Comparison of ENCODE assay signal across 6 cellular contexts in genomic region chr7:127587663-127588018, GRCh38. TPM values are rescaled to one million over a fixed set of nuclear protein-coding genes. Genes with fewer than 3 reads are reported as not detected.
DNase-seq lines count a peak whose midpoint lies in the region; ATAC-seq and TF ChIP-seq lines count a peak whose summit lies in the region.

No MANE protein-coding gene starts in this region.

- peaks cover 10% of the 10 kb centered on the region; the same call in 1 of the 2 replicates for H3K4me1 ChIP-seq in HUES64 (ENCODE audit: insufficient read depth, low read length)

- peak overlapping the region; percentile 88 for H3K27ac Mint-ChIP-seq in progenitor cell of endocrine pancreas

- no peaks in the 10 kb centered on the region for H3K9me3 Mint-ChIP-seq in progenitor cell of endocrine pancreas (ENCODE audit: low read depth)

- H3K27me3 Mint-ChIP-seq in progenitor cell of endocrine pancreas = no peaks in the 10 kb centered on the region

- H3K27ac ChIP-seq in HUES64 (ENCODE audit: low read depth, low read length) (peak overlapping the region; percentile 28; the same call in 1 of the 2 replicates), coronary artery (peak overlapping the region; percentile 86 to 93)

- H3K9ac ChIP-seq in HUES64 (ENCODE audit: low read depth, low read length) = peak overlapping the region; percentile 64

- no peak for ATAC-seq in GM19397 (IDR thresholded peaks at IDR 0.05; ENCODE audit: unreplicated experiment)

- peaks cover 20% of the 10 kb centered on the region for H3K36me3 Mint-ChIP-seq in progenitor cell of endocrine pancreas (ENCODE audit: insufficient read depth)

- H3K36me3 ChIP-seq in HUES64 (ENCODE audit: insufficient read depth, low read length) = peaks cover 39% of the 10 kb centered on the region

- peaks cover 20% of the 10 kb centered on the region for H3K4me1 Mint-ChIP-seq in progenitor cell of endocrine pancreas (ENCODE audit: low read depth)

- peak overlapping the region; percentile 92 for H3K4me3 Mint-ChIP-seq in progenitor cell of endocrine pancreas (ENCODE audit: low read depth)

- DNase-seq in coronary artery (ENCODE audit: low spot score) (no peak), progenitor cell of endocrine pancreas (ENCODE audit: low spot score, unreplicated experiment) (no peak), NCI-H146 (lab: John Stamatoyannopoulos, UW) (no peak), T-helper 9 cell (no peak)

- TF ChIP-seq CTCF in coronary artery (IDR thresholded peaks at IDR 0.05) = no peak
- TF ChIP-seq CTCF in progenitor cell of endocrine pancreas (IDR thresholded peaks at IDR 0.05; ENCODE audit: unreplicated experiment) = no peak

- WGBS in HUES64 = 73% methylated on average over 20 of the region's 20 CpGs

- H3K27me3 ChIP-seq in HUES64 (ENCODE audit: insufficient read depth, low read length) = peaks cover 25% of the 10 kb centered on the region

- H3K4me3 ChIP-seq in HUES64 (ENCODE audit: low read length) = peak overlapping the region; percentile 73
- peak overlapping the region; percentile 95 for H3K4me3 ChIP-seq in coronary artery

- H3K9me3 ChIP-seq in HUES64 (ENCODE audit: insufficient read depth, low read depth, low read length) = no peaks in the 10 kb centered on the region; the same call in 1 of the 2 replicates

RNA-seq across cellular contexts. Expression of gene ARF5, which starts 0.6 kb away (rescaled TPM):
- polyA plus RNA-seq in HUES64 (2013, experiment 1 of 2) = 150 TPM
- polyA plus RNA-seq in HUES64 (2013, experiment 2 of 2) = 156 TPM
- 240 and 255 TPM in 2 replicates for total RNA-seq in progenitor cell of endocrine pancreas

RNA-seq across cellular contexts. Expression of gene GCC1, which starts 2.2 kb away (rescaled TPM):
- 9.7 TPM for polyA plus RNA-seq in HUES64 (2013, experiment 1 of 2)
- polyA plus RNA-seq in HUES64 (2013, experiment 2 of 2) = 9.9 TPM
- 17.4 and 17.5 TPM in 2 replicates for total RNA-seq in progenitor cell of endocrine pancreas

RNA-seq across cellular contexts. Expression of gene FSCN3, which starts 5.9 kb away (rescaled TPM):
- 0.90 TPM for polyA plus RNA-seq in HUES64 (2013, experiment 1 of 2)
- polyA plus RNA-seq in HUES64 (2013, experiment 2 of 2) = 2.7 TPM
- total RNA-seq in progenitor cell of endocrine pancreas = 2.2 and 3.4 TPM in 2 replicates

RNA-seq across cellular contexts. Expression of gene PAX4, which starts 30.3 kb away (rescaled TPM):
- not detected for polyA plus RNA-seq in HUES64 (2013, experiment 1 of 2)
- polyA plus RNA-seq in HUES64 (2013, experiment 2 of 2) = not detected
- total RNA-seq in progenitor cell of endocrine pancreas = 23.6 and 25.1 TPM in 2 replicates
